Comparison of ENCODE assay signal across 1 cellular context in genomic region chr6:133474516-133474915, GRCh38.
TF ChIP-seq lines count a peak whose summit lies in the region.

No MANE protein-coding gene starts in this region.

TF ChIP-seq in K562, 482 proteins besides CTCF, POLR2A, EP300 and RAD21 (continued from another document):
- TF ChIP-seq ZMIZ1 (IDR thresholded peaks at IDR 0.05; ENCODE audit: low read depth in 2 of 2, low read length in 2 of 2) (no peak), NFIC (IDR thresholded peaks at IDR 0.05) (peak; percentile 65), NFIX (CRISPR knock-in tag; IDR thresholded peaks at IDR 0.05; ENCODE audit: low read depth) (peak; percentile 57), MCM3 (IDR thresholded peaks at IDR 0.05) (no peak), EWSR1 (IDR thresholded peaks at IDR 0.05; ENCODE audit: borderline replicate concordance, low read depth, partially characterized antibody) (no peak)
TF ChIP-seq in K562: peak in this region for 2.
